25 cellular contexts compared by ENCODE assay signal in the genomic region with DNA sequence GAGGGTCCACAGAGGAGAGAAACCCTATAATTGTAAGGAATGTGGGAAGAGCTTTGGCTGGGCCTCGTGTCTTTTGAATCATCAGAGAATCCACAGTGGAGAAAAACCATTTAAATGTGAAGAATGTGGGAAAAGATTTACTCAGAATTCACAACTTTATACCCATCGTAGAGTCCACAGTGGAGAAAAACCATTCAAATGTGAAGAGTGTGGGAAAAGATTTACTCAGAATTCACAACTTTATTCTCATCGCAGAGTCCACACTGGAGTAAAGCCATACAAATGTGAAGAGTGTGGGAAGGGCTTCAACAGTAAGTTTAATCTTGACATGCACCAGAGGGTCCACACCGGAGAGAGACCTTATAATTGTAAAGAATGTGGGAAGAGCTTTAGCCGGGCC.
"Had no signal": no experiment of that assay in that cellular context is flagged by ENCODE, and none has a peak within 500 bp of the region (broad histone marks: within the 10 kb centered on the region; RNA-seq: fewer than 3 reads in every experiment).

No MANE protein-coding gene starts in this region.

- H2AFZ ChIP-seq: hepatocyte had no signal

- ATAC-seq: foreskin keratinocyte, gastroesophageal sphincter, heart left ventricle, left colon, left lobe of liver, lower lobe of right lung, mucosa of descending colon had no signal

- H3K27ac ChIP-seq: coronary artery, dorsolateral prefrontal cortex, esophagus muscularis mucosa, foreskin keratinocyte, gastroesophageal sphincter, heart left ventricle, hepatocyte, left ventricle myocardium inferior, lower lobe of right lung had no signal

- H3K4me3 ChIP-seq: dorsolateral prefrontal cortex, esophagus muscularis mucosa, gastroesophageal sphincter, heart left ventricle, hepatocyte, left ventricle myocardium inferior, lower lobe of right lung, mucosa of descending colon had no signal

- H3K27me3 ChIP-seq: dorsolateral prefrontal cortex, esophagus muscularis mucosa, foreskin keratinocyte, gastroesophageal sphincter, heart left ventricle, hepatocyte had no signal

- H3K79me2 ChIP-seq: hepatocyte had no signal

- DNase-seq: dermis blood vessel endothelial cell; dorsolateral prefrontal cortex; effector CD4-positive, alpha-beta T cell; effector memory CD4-positive, alpha-beta T cell; foreskin keratinocyte; heart left ventricle; hypothalamus; immature natural killer cell; islet precursor cell; kidney; kidney glomerular epithelial cell; left colon; left ventricle myocardium inferior; lower lobe of right lung; mesenchymal stem cell; mucosa of descending colon; naive B cell had no signal

- FAIRE-seq: colon, endothelial cell of umbilical vein, frontal cortex, kidney had no signal

- H3K4me2 ChIP-seq: hepatocyte had no signal

- H3K4me1 ChIP-seq: esophagus muscularis mucosa, foreskin keratinocyte, gastroesophageal sphincter, heart left ventricle, left ventricle myocardium inferior, lower lobe of right lung had no signal
